In genomic region chr1:207798847-207799246, GRCh38 we compare ENCODE assay signal across 1 cellular context.
TF ChIP-seq lines count a peak whose summit lies in the region.

No MANE protein-coding gene starts in this region.

TF ChIP-seq in HepG2, 621 proteins besides CTCF, POLR2A, EP300 and RAD21:
- TF ChIP-seq MTERF4 (CRISPR knock-in tag; IDR thresholded peaks at IDR 0.05) (no peak), SNAPC5 (CRISPR knock-in tag; IDR thresholded peaks at IDR 0.05; ENCODE audit: borderline replicate concordance) (no peak), POGZ (CRISPR knock-in tag; IDR thresholded peaks at IDR 0.05) (no peak), MTA1 (CRISPR knock-in tag; IDR thresholded peaks at IDR 0.05; ENCODE audit: borderline replicate concordance) (no peak), DRAP1 (CRISPR knock-in tag; IDR thresholded peaks at IDR 0.05) (no peak), RNF2 (conservative IDR thresholded peaks at IDR 0.05; ENCODE audit: low read depth) (no peak), ZNF710 (CRISPR knock-in tag; IDR thresholded peaks at IDR 0.05; ENCODE audit: borderline replicate concordance) (no peak), MZF1 (CRISPR knock-in tag; IDR thresholded peaks at IDR 0.05; ENCODE audit: borderline replicate concordance) (no peak)
